In the genomic region with DNA sequence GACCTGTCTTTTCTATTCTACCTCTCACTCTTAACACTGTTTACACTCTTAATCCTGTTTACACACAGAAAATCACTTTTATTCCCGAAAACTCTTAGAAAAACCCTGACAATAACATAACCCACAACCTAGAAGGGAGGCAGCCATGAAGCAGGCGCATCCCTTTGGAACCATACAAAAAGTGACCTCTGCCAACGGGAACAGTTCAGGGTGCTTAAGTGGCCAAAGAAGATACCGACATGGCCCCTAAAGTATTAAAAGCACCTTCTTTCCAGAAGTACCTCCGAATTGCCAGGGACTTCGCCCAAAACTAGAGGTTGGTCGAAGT, we compare ENCODE assay signal across 8 cellular contexts. TPM values are rescaled to one million over a fixed set of nuclear protein-coding genes. Genes with fewer than 3 reads are reported as not detected.
DNase-seq lines count a peak whose midpoint lies in the region; FAIRE-seq and TF ChIP-seq lines count a peak whose summit lies in the region.

No MANE protein-coding gene starts in this region.

- H3F3A ChIP-seq in neural cell (ENCODE audit: insufficient read depth, low read length, poor library complexity, severe bottlenecking): no peaks in the 10 kb centered on the region

- no peak overlapping the region for H3K14ac ChIP-seq in H1 (ENCODE audit: insufficient read length)

- H3K27ac ChIP-seq in H1 (ENCODE audit: low read depth, low read length): peak overlapping the region; percentile 53
- H3K27ac ChIP-seq in neural cell (ENCODE audit: low read length): peak overlapping the region; percentile 71

- H3K4me1 ChIP-seq in NT2/D1 (ENCODE audit: insufficient read depth, insufficient read length) (no peaks in the 10 kb centered on the region), H1 (replicated peaks in 1 of 4; ENCODE audit: control insufficient read depth in 3 of 4, insufficient read depth in 4 of 4, low read length in 3 of 4) (no peaks in the 10 kb centered on the region)

- no peak overlapping the region for H4K91ac ChIP-seq in H1 (replicated peaks; ENCODE audit: insufficient read length, low read length)

- TF ChIP-seq POLR2A in H54 (IDR thresholded peaks at IDR 0.05; ENCODE audit: low read depth, low read length): no peak
- TF ChIP-seq POLR2A in H1 (IDR thresholded peaks at IDR 0.05; ENCODE audit: control extremely low read depth in 1 of 2, low read depth in 2 of 2, low read length in 2 of 2): no peak

- H3K23me2 ChIP-seq in H1 (ENCODE audit: low read depth, low read length): peaks cover 4% of the 10 kb centered on the region

- no peak overlapping the region for H4K8ac ChIP-seq in H1 (ENCODE audit: extremely low read depth, insufficient read depth, low read length)

- no peak for TF ChIP-seq CTCF in H1 (IDR thresholded peaks at IDR 0.05; ENCODE audit: control extremely low read depth in 1 of 3, insufficient read depth in 1 of 3, low read depth in 1 of 3, low read length in 3 of 3)
- TF ChIP-seq CTCF in neural cell (IDR thresholded peaks at IDR 0.05; ENCODE audit: poor library complexity, severe bottlenecking): no peak

- no peak overlapping the region for H2BK12ac ChIP-seq in H1 (ENCODE audit: low read depth, low read length)

- H3K9me2 ChIP-seq in neural cell (ENCODE audit: insufficient read depth, low read length): no peaks in the 10 kb centered on the region

- H2BK20ac ChIP-seq in H1 (ENCODE audit: low read length): no peak overlapping the region

- H3K56ac ChIP-seq in H1 (replicated peaks; ENCODE audit: insufficient read length, low read depth, low read length): peak overlapping the region; percentile 5

- H2BK120ac ChIP-seq in H1 (replicated peaks; ENCODE audit: low read depth, low read length): no peak overlapping the region

- 11% methylated on average over 7 of the region's 7 CpGs; no CpG with 5 or more reads in 1 of the 2 experiments for WGBS in H1 (ENCODE audit: extremely low coverage in 1 of 2, insufficient coverage in 1 of 2, insufficient read length in 1 of 2, insufficient replicate concordance in 2 of 2, low coverage in 1 of 2, low lambda C conversion rate in 2 of 2, missing lambda C conversion rate in 1 of 2), 2 experiments

- H3K4me3 ChIP-seq in GM08714 (ENCODE audit: low read length) (peak overlapping the region; percentile 87), NT2/D1 (ENCODE audit: insufficient read length, low read depth) (peak overlapping the region; percentile 91), H1 (ENCODE audit: extremely low read depth in 1 of 4, insufficient read depth in 2 of 4, low read depth in 3 of 4, low read length in 4 of 4) (peak overlapping the region; percentile 89 to 99 (median 95)), neural cell (ENCODE audit: low read length) (peak overlapping the region; percentile 84)

- no peaks in the 10 kb centered on the region for H4K20me1 ChIP-seq in H1 (replicated peaks in 1 of 2; ENCODE audit: control insufficient read depth in 1 of 2, insufficient read depth in 2 of 2, low read length in 2 of 2)
- no peaks in the 10 kb centered on the region for H4K20me1 ChIP-seq in neural cell (ENCODE audit: insufficient read depth)

- CTCF ChIA-PET in H1 (lab: Charles Lee; ENCODE audit: partially characterized antibody): no interaction called here

- TF ChIP-seq RAD21 in H1 (IDR thresholded peaks at IDR 0.05 in 1 of 2, conservative IDR thresholded peaks at IDR 0.05 in 1 of 2; ENCODE audit: low read depth in 2 of 2, low read length in 2 of 2) (no peak), neural cell (conservative IDR thresholded peaks at IDR 0.05) (no peak)

- FAIRE-seq in H54 (lab: Jason Lieb, UNC): peak; percentile 20
- no peak for FAIRE-seq in H1 (lab: Jason Lieb, UNC)
- no peak for FAIRE-seq in RCC 7860 (lab: Jason Lieb, UNC)

- H3K36me3 ChIP-seq in NT2/D1 (ENCODE audit: insufficient read depth, insufficient read length, low read length) (peaks cover 6% of the 10 kb centered on the region), H1 (ENCODE audit: control insufficient read depth in 2 of 4, insufficient read depth in 4 of 4, low read length in 3 of 4) (peaks cover 0 to 5% (median 0%) of the 10 kb centered on the region in 4 experiments; a peak in 1 of 8 replicates), neural cell (ENCODE audit: insufficient read depth, low read length) (no peaks in the 10 kb centered on the region)

- peak overlapping the region; percentile 14; the same call in 1 of the 2 replicates for H2AK5ac ChIP-seq in H1 (ENCODE audit: low read depth, low read length)

- no peak overlapping the region; the same call in 1 of the 2 replicates for H2BK5ac ChIP-seq in H1 (ENCODE audit: low read depth, low read length)

- H3K4ac ChIP-seq in H1 (replicated peaks; ENCODE audit: insufficient read length, low read depth, low read length): no peak overlapping the region

- no peak for TF ChIP-seq EP300 in H1 (IDR thresholded peaks at IDR 0.05; ENCODE audit: borderline replicate concordance in 1 of 2, low read depth in 2 of 2, low read length in 2 of 2)
- no peak for TF ChIP-seq EP300 in neural cell (conservative IDR thresholded peaks at IDR 0.05; ENCODE audit: poor library complexity, severe bottlenecking)

- no peak for DNase-seq in H54 (ENCODE audit: insufficient read length, low spot score)
- DNase-seq in NT2/D1 (ENCODE audit: low read depth, low spot score): no peak
- no peak for DNase-seq in H1 (ENCODE audit: low read depth in 1 of 2, low spot score in 2 of 2)
- DNase-seq in GF-D8 (lab: John Stamatoyannopoulos, UW): no peak
- no peak for DNase-seq in RCC 7860 (ENCODE audit: low spot score)
- no peak for DNase-seq in stimulated activated naive CD4-positive, alpha-beta T cell (lab: John Stamatoyannopoulos, UW)

- peak overlapping the region; percentile 76 for H2AFZ ChIP-seq in H1 (ENCODE audit: low read length)
- H2AFZ ChIP-seq in neural cell (ENCODE audit: low read depth, low read length): peak overlapping the region; percentile 88

- H3K79me2 ChIP-seq in H1 (ENCODE audit: control insufficient read depth in 1 of 2, insufficient read depth in 2 of 2, low read length in 2 of 2): peaks cover 8 to 66% of the 10 kb centered on the region in 2 experiments; a peak in 3 of 4 replicates
- H3K79me2 ChIP-seq in neural cell (replicated peaks; ENCODE audit: insufficient read depth, low read length): peaks cover 54% of the 10 kb centered on the region

- H3K4me2 ChIP-seq in H1 (ENCODE audit: insufficient read depth in 1 of 2, low read depth in 2 of 2, low read length in 2 of 2): peak overlapping the region; percentile 80 to 82
- peak overlapping the region; percentile 82 for H3K4me2 ChIP-seq in neural cell (ENCODE audit: low read length)

- POLR2A ChIA-PET in H1 (lab: Charles Lee; ENCODE audit: partially characterized antibody): interaction anchor here (1.3 kb wide), 1 partner anchor 88 kb away, joined by 3 read pairs; the partner anchor contains the start of gene C6orf141

- 0 out of 2 replicates have a peak, but pooled peaks cover 3% of the 10 kb centered on the region for H3K79me1 ChIP-seq in H1 (ENCODE audit: low read depth, low read length)

- no peak overlapping the region for H4K5ac ChIP-seq in H1 (ENCODE audit: insufficient read length, low read depth, low read length)

- H3K23ac ChIP-seq in H1 (ENCODE audit: insufficient read length): no peak overlapping the region

- no peak overlapping the region for H2BK15ac ChIP-seq in H1 (ENCODE audit: low read length)

- H3K9me3 ChIP-seq in NT2/D1 (ENCODE audit: insufficient read depth, low read length): no peaks in the 10 kb centered on the region
- no peaks in the 10 kb centered on the region for H3K9me3 ChIP-seq in H1 (ENCODE audit: insufficient read depth in 2 of 2, low read depth in 1 of 2, low read length in 1 of 2)
- H3K9me3 ChIP-seq in neural cell (ENCODE audit: low read length): no peaks in the 10 kb centered on the region

- H3K27me3 ChIP-seq in NT2/D1 (ENCODE audit: insufficient read depth, insufficient read length) (no peaks in the 10 kb centered on the region), H1 (replicated peaks in 1 of 4; ENCODE audit: control insufficient read depth in 3 of 4, extremely low read depth in 1 of 4, insufficient read depth in 3 of 4, low read length in 3 of 4) (no peaks in the 10 kb centered on the region), neural cell (ENCODE audit: insufficient read depth, low read depth, low read length) (no peaks in the 10 kb centered on the region)

- peak overlapping the region; percentile 83 for H3K9ac ChIP-seq in NT2/D1 (ENCODE audit: insufficient read length, low read depth)
- peak overlapping the region; percentile 82 to 96 (median 94) for H3K9ac ChIP-seq in H1 (replicated peaks in 1 of 4; ENCODE audit: extremely low read depth in 1 of 4, low read depth in 3 of 4, low read length in 3 of 4)
- H3K9ac ChIP-seq in neural cell (ENCODE audit: low read length): peak overlapping the region; percentile 79

- H3K18ac ChIP-seq in H1 (ENCODE audit: extremely low read depth, low read length): no peak overlapping the region

RNA-seq across cellular contexts. Expression of gene MMUT, which starts 0.5 kb away (rescaled TPM):
- 11.9 and 13.0 TPM in 2 replicates for total RNA-seq in H1 (2021; fragmentation: NEBNext Ultra II Directional; extraction: Animal tissue kit (Norgen Biotek cat#: 25700))
- polyA plus RNA-seq in H1 (2011; rRNA removed) (3.0 and 5.2 TPM in 2 replicates), neural cell (24.0 and 27.6 TPM in 2 replicates)
- 6.6 TPM for polyA plus RNA-seq in H1 (2011; cell fraction: cytosol; rRNA removed)
- 6.3 TPM for polyA plus RNA-seq in H1 (2011; cell fraction: nucleus; rRNA removed)
- polyA plus RNA-seq in H1 (2012, experiment 1 of 2): 8.3 to 12.6 TPM (median 9.0 TPM) in 4 replicates
- 0.73 TPM for polyA plus RNA-seq in H1 (2012, experiment 2 of 2)
- polyA plus RNA-seq in H1 (2013, experiment 1 of 2): 11.4 TPM
- 11.0 TPM for polyA plus RNA-seq in H1 (2013, experiment 2 of 2)
- polyA minus RNA-seq in H1 (2011; rRNA and poly(A)+ RNA removed): 8.5 and 11.1 TPM in 2 replicates
- 4.4 TPM for polyA minus RNA-seq in H1 (2011; cell fraction: cytosol; rRNA and poly(A)+ RNA removed)
- polyA minus RNA-seq in H1 (2011; cell fraction: nucleus; rRNA and poly(A)+ RNA removed): 8.6 TPM
- polyA minus RNA-seq in neural cell: 31.7 and 35.5 TPM in 2 replicates

RNA-seq across cellular contexts. Expression of gene CENPQ, which starts 0.6 kb away (rescaled TPM):
- 19.6 and 19.7 TPM in 2 replicates for total RNA-seq in H1 (2021; fragmentation: NEBNext Ultra II Directional; extraction: Animal tissue kit (Norgen Biotek cat#: 25700))
- 4.3 and 9.4 TPM in 2 replicates for polyA plus RNA-seq in H1 (2011; rRNA removed)
- polyA plus RNA-seq in H1 (2011; cell fraction: cytosol; rRNA removed): 11.6 TPM
- 1.7 TPM for polyA plus RNA-seq in H1 (2011; cell fraction: nucleus; rRNA removed)
- 6.2 to 13.5 TPM (median 7.3 TPM) in 4 replicates for polyA plus RNA-seq in H1 (2012, experiment 1 of 2)
- 3.6 TPM for polyA plus RNA-seq in H1 (2012, experiment 2 of 2)
- 19.1 TPM for polyA plus RNA-seq in H1 (2013, experiment 1 of 2)
- 19.5 TPM for polyA plus RNA-seq in H1 (2013, experiment 2 of 2)
- 3.8 and 6.4 TPM in 2 replicates for polyA minus RNA-seq in H1 (2011; rRNA and poly(A)+ RNA removed)
- 2.3 TPM for polyA minus RNA-seq in H1 (2011; cell fraction: cytosol; rRNA and poly(A)+ RNA removed)
- 13.0 TPM for polyA minus RNA-seq in H1 (2011; cell fraction: nucleus; rRNA and poly(A)+ RNA removed)
- 5.3 and 8.8 TPM in 2 replicates for polyA plus RNA-seq in neural cell
- 6.8 and 7.1 TPM in 2 replicates for polyA minus RNA-seq in neural cell

RNA-seq across cellular contexts. Expression of gene GLYATL3, which starts 37.2 kb away (rescaled TPM):
- not detected in 2 replicates for total RNA-seq in H1 (2021; fragmentation: NEBNext Ultra II Directional; extraction: Animal tissue kit (Norgen Biotek cat#: 25700))
- polyA plus RNA-seq in H1 (2011; rRNA removed): not detected in 2 replicates
- not detected for polyA plus RNA-seq in H1 (2011; cell fraction: cytosol; rRNA removed)
- not detected for polyA plus RNA-seq in H1 (2011; cell fraction: nucleus; rRNA removed)
- not detected in 4 replicates for polyA plus RNA-seq in H1 (2012, experiment 1 of 2)
- not detected for polyA plus RNA-seq in H1 (2012, experiment 2 of 2)
- polyA plus RNA-seq in H1 (2013, experiment 1 of 2): not detected
- polyA plus RNA-seq in H1 (2013, experiment 2 of 2): not detected
- polyA minus RNA-seq in H1 (2011; rRNA and poly(A)+ RNA removed): not detected in 2 replicates
- polyA minus RNA-seq in H1 (2011; cell fraction: cytosol; rRNA and poly(A)+ RNA removed): not detected
- polyA minus RNA-seq in H1 (2011; cell fraction: nucleus; rRNA and poly(A)+ RNA removed): not detected
- polyA plus RNA-seq in neural cell: not detected in 2 replicates
- not detected in 2 replicates for polyA minus RNA-seq in neural cell
